In genomic region chr12:6874007-6874368, GRCh38 we compare ENCODE assay signal across 8 cellular contexts. TPM values are rescaled to one million over a fixed set of nuclear protein-coding genes. Genes with fewer than 3 reads are reported as not detected.
A peak's percentile ranks its signal among the peaks of the same experiment; 100 is the strongest.
DNase-seq lines count a peak whose midpoint lies in the region; ATAC-seq and TF ChIP-seq lines count a peak whose summit lies in the region.
"Not testable (repeated sequence)": the region's sequence is repeated elsewhere in the genome, so short reads cannot be mapped to it uniquely, and the experiment has no call there.

No MANE protein-coding gene starts in this region.

- TF ChIP-seq CTCF in AG04449 (IDR thresholded peaks at IDR 0.05; ENCODE audit: insufficient read depth, low read length, missing control alignments); HCT116 (IDR thresholded peaks at IDR 0.05 in 2 of 3, conservative IDR thresholded peaks at IDR 0.05 in 1 of 3; ENCODE audit: borderline replicate concordance in 1 of 3, insufficient read depth in 1 of 3, low read depth in 2 of 3, low read length in 2 of 3): not testable (repeated sequence)

- POLR2A ChIA-PET in AG04449 (lab: Yijun Ruan, JAX), result interaction anchor here (1.0 to 10.2 kb wide), 5 partner anchors 8 to 70 kb away, joined by 3 to 164 read pairs (median 9); partner anchors contain the start of genes C12orf57, CDCA3, ENO2 and RNU7-1
- POLR2A ChIA-PET in HCT116 (lab: Charles Lee), result interaction anchor here (10.9 kb wide), 1 partner anchor 22 kb away, joined by 186 read pairs; the partner anchor contains the start of genes CDCA3 and USP5

- H3K27ac ChIP-seq in HCT116 (ENCODE audit: low read depth, low read length) (peak overlapping the region; percentile 78), SJSA1 (peak overlapping the region; percentile 55)

- H3K27me3 Mint-ChIP-seq in activated naive CD8-positive, alpha-beta T cell; effector memory CD8-positive, alpha-beta T cell; natural killer cell treated with Interleukin-12 subunit alpha and Interleukin-12 subunit beta and Interleukin-15 and Interleukin-18, amount 100 ng/mL, for 72 hours; stimulated activated naive B cell treated with anti-CD40 and anti-IgM and Interleukin-4, amounts not matched to agents 10 μg/mL and 1 μg/mL and 100 μg/mL, for 72 hours: not testable (repeated sequence)

- RAD21 ChIA-PET in HCT116 (lab: Charles Lee; ENCODE audit: low non-redundant PET in 1 of 2, low total read pairs in 2 of 2, uncharacterized antibody in 2 of 2, unreplicated experiment in 2 of 2), result not testable (repeated sequence)

- peak overlapping the region; percentile 92 for H3K4me2 ChIP-seq in HCT116 (ENCODE audit: low read length)

- not testable (repeated sequence) for H3K36me3 Mint-ChIP-seq in activated naive CD8-positive, alpha-beta T cell
- peaks cover 31% of the 10 kb centered on the region for H3K36me3 Mint-ChIP-seq in effector memory CD8-positive, alpha-beta T cell (ENCODE audit: insufficient read depth)
- peaks cover 12% of the 10 kb centered on the region for H3K36me3 Mint-ChIP-seq in natural killer cell treated with Interleukin-12 subunit alpha and Interleukin-12 subunit beta and Interleukin-15 and Interleukin-18, amount 100 ng/mL, for 72 hours
- peaks cover 44 to 45% of the 10 kb centered on the region in 2 donors for H3K36me3 Mint-ChIP-seq in stimulated activated naive B cell treated with anti-CD40 and anti-IgM and Interleukin-4, amounts not matched to agents 10 μg/mL and 1 μg/mL and 100 μg/mL, for 72 hours

- H3K27ac Mint-ChIP-seq in activated naive CD8-positive, alpha-beta T cell, result peak overlapping the region; percentile 75
- peak overlapping the region; percentile 23 to 95 for H3K27ac Mint-ChIP-seq in effector memory CD8-positive, alpha-beta T cell
- H3K27ac Mint-ChIP-seq in natural killer cell treated with Interleukin-12 subunit alpha and Interleukin-12 subunit beta and Interleukin-15 and Interleukin-18, amount 100 ng/mL, for 72 hours, result peak overlapping the region; percentile 84 to 93
- peak overlapping the region; percentile 85 for H3K27ac Mint-ChIP-seq in stimulated activated naive B cell treated with anti-CD40 and anti-IgM and Interleukin-4, amounts not matched to agents 10 μg/mL and 1 μg/mL and 100 μg/mL, for 72 hours

- H3K4me1 ChIP-seq in HCT116 (ENCODE audit: control insufficient read depth in 1 of 2, insufficient read depth in 2 of 2, low read length in 2 of 2), result peaks cover 20 to 43% of the 10 kb centered on the region in 2 experiments
- peaks cover 33% of the 10 kb centered on the region for H3K4me1 ChIP-seq in SJSA1 (replicated peaks)
- not testable (repeated sequence) for H3K4me1 ChIP-seq in iPS-15b (ENCODE audit: control insufficient read depth, insufficient read depth, low read length)

- peaks cover 40% of the 10 kb centered on the region for H3K4me1 Mint-ChIP-seq in activated naive CD8-positive, alpha-beta T cell (ENCODE audit: low read depth)
- peaks cover 35 to 38% of the 10 kb centered on the region in 2 donors for H3K4me1 Mint-ChIP-seq in effector memory CD8-positive, alpha-beta T cell (ENCODE audit: low read depth in 2 of 2)
- H3K4me1 Mint-ChIP-seq in natural killer cell treated with Interleukin-12 subunit alpha and Interleukin-12 subunit beta and Interleukin-15 and Interleukin-18, amount 100 ng/mL, for 72 hours (ENCODE audit: low read depth in 2 of 2), result peaks cover 44 to 50% of the 10 kb centered on the region in 2 donors
- H3K4me1 Mint-ChIP-seq in stimulated activated naive B cell treated with anti-CD40 and anti-IgM and Interleukin-4, amounts not matched to agents 10 μg/mL and 1 μg/mL and 100 μg/mL, for 72 hours, result peaks cover 36 to 50% of the 10 kb centered on the region in 2 donors

- not testable (repeated sequence) for DNase-seq in AG04449 (ENCODE audit: low read depth, low spot score); HCT116 (ENCODE audit: low read depth, low spot score); SJSA1 (ENCODE audit: low read depth in 1 of 2, low spot score in 2 of 2); effector memory CD8-positive, alpha-beta T cell; stimulated activated naive B cell treated with anti-CD40 and anti-IgM and Interleukin-4, amounts not matched to agents 10 μg/mL and 1 μg/mL and 100 μg/mL, for 72 hours
- DNase-seq in natural killer cell treated with Interleukin-12 subunit alpha and Interleukin-12 subunit beta and Interleukin-15 and Interleukin-18, amount 100 ng/mL, for 72 hours (ENCODE audit: low spot score), result peak; percentile 8

- H2AFZ ChIP-seq in HCT116 (ENCODE audit: low read depth, low read length, poor library complexity, severe bottlenecking), result not testable (repeated sequence)

- intact Hi-C loops in HCT116 (cut with micrococcal nuclease), result loop anchor here (5.0 kb wide), 2 partner anchors 53 to 763 kb away; partner anchors contain the start of gene ATN1

- peak overlapping the region; percentile 86 for H3K9ac ChIP-seq in HCT116 (ENCODE audit: low read length)
- H3K9ac ChIP-seq in iPS-15b (ENCODE audit: low read depth, low read length), result not testable (repeated sequence)

- peaks cover 37% of the 10 kb centered on the region for H3K79me2 ChIP-seq in HCT116 (ENCODE audit: insufficient read depth, low read length)

- CTCF ChIA-PET in AG04449 (lab: Yijun Ruan, JAX) (interaction anchor here (0.8 to 3.5 kb wide), 4 partner anchors 18 to 64 kb away, joined by 3 to 16 read pairs (median 7); no protein-coding TSS in a partner anchor), HCT116 (lab: Charles Lee) (interaction anchor here (3.4 to 4.1 kb wide), 2 partner anchors 18 to 52 kb away, joined by 30 read pairs; no protein-coding TSS in a partner anchor)

- H3K9me3 Mint-ChIP-seq in activated naive CD8-positive, alpha-beta T cell (ENCODE audit: low read depth); effector memory CD8-positive, alpha-beta T cell; natural killer cell treated with Interleukin-12 subunit alpha and Interleukin-12 subunit beta and Interleukin-15 and Interleukin-18, amount 100 ng/mL, for 72 hours; stimulated activated naive B cell treated with anti-CD40 and anti-IgM and Interleukin-4, amounts not matched to agents 10 μg/mL and 1 μg/mL and 100 μg/mL, for 72 hours: not testable (repeated sequence)

- H3K27me3 ChIP-seq in HCT116 (ENCODE audit: insufficient read depth, low read length); SJSA1 (replicated peaks); iPS-15b (ENCODE audit: control insufficient read depth, insufficient read depth, low read length): not testable (repeated sequence)

- ATAC-seq in HCT116; effector memory CD8-positive, alpha-beta T cell (replicated peaks); natural killer cell treated with Interleukin-12 subunit alpha and Interleukin-12 subunit beta and Interleukin-15 and Interleukin-18, amount 100 ng/mL, for 72 hours; stimulated activated naive B cell treated with anti-CD40 and anti-IgM and Interleukin-4, amounts not matched to agents 10 μg/mL and 1 μg/mL and 100 μg/mL, for 72 hours (replicated peaks): not testable (repeated sequence)

- TF ChIP-seq RAD21 in HCT116 (IDR thresholded peaks at IDR 0.05; ENCODE audit: low read depth), result not testable (repeated sequence)

- BruUV-seq in HCT116 (replicated peaks; lab: Mats Ljungman, UMichigan), result not testable (repeated sequence)

- H4K20me1 ChIP-seq in HCT116 (ENCODE audit: insufficient read depth), result not testable (repeated sequence)

- not testable (repeated sequence) for H3K9me3 ChIP-seq in HCT116 (ENCODE audit: control insufficient read depth in 1 of 2, insufficient read depth in 1 of 2, low read depth in 1 of 2, low read length in 2 of 2); SJSA1 (replicated peaks); iPS-15b (ENCODE audit: control insufficient read depth, insufficient read depth, low read length)

- H3K4me3 Mint-ChIP-seq in activated naive CD8-positive, alpha-beta T cell, result peak overlapping the region; percentile 83
- peak overlapping the region; percentile 94 to 95 for H3K4me3 Mint-ChIP-seq in effector memory CD8-positive, alpha-beta T cell
- H3K4me3 Mint-ChIP-seq in natural killer cell treated with Interleukin-12 subunit alpha and Interleukin-12 subunit beta and Interleukin-15 and Interleukin-18, amount 100 ng/mL, for 72 hours, result peak overlapping the region; percentile 94
- peak overlapping the region; percentile 89 to 100 for H3K4me3 Mint-ChIP-seq in stimulated activated naive B cell treated with anti-CD40 and anti-IgM and Interleukin-4, amounts not matched to agents 10 μg/mL and 1 μg/mL and 100 μg/mL, for 72 hours

- not testable (repeated sequence) for H3K9me2 ChIP-seq in HCT116 (ENCODE audit: insufficient read depth)

- H3K4me3 ChIP-seq in AG04449 (ENCODE audit: low read depth, low read length), result peak overlapping the region; percentile 78
- H3K4me3 ChIP-seq in HCT116 (replicated peaks in 1 of 2; ENCODE audit: low read depth in 1 of 2, low read length in 2 of 2), result peak overlapping the region; percentile 73 to 92
- peak overlapping the region; percentile 51 for H3K4me3 ChIP-seq in SJSA1
- peak overlapping the region; percentile 55 for H3K4me3 ChIP-seq in iPS-15b (ENCODE audit: low read depth, low read length)

- TF ChIP-seq POLR2A in HCT116 (IDR thresholded peaks at IDR 0.05; ENCODE audit: borderline replicate concordance, extremely low read depth, insufficient read depth, insufficient read length), result not testable (repeated sequence)

- peaks cover 8 to 28% of the 10 kb centered on the region in 2 experiments; a peak in 3 of 4 replicates for H3K36me3 ChIP-seq in HCT116 (ENCODE audit: control insufficient read depth in 1 of 2, insufficient read depth in 2 of 2, low read length in 2 of 2)
- H3K36me3 ChIP-seq in SJSA1, result peaks cover 59% of the 10 kb centered on the region
- peaks cover 33% of the 10 kb centered on the region for H3K36me3 ChIP-seq in iPS-15b (ENCODE audit: control insufficient read depth, insufficient read depth, low read length)

RNA-seq across cellular contexts. Expression of gene SPSB2, which starts 0.9 kb away (rescaled TPM):
- total RNA-seq in HCT116 (2021; ENCODE audit: unreplicated experiment), result 10.0 TPM
- polyA plus RNA-seq in HCT116 (2012), result 7.6 and 9.8 TPM in 2 replicates
- total RNA-seq in SJSA1 (2014; rRNA removed; shearing (Covaris generic)), result 14.1 and 16.2 TPM in 2 replicates
- total RNA-seq in natural killer cell treated with Interleukin-12 subunit alpha and Interleukin-12 subunit beta and Interleukin-15 and Interleukin-18, amount 100 ng/mL, for 72 hours, result 1 to 10 TPM; 6.0 to 6.9 TPM

RNA-seq across cellular contexts. Expression of gene TPI1, which starts 6.7 kb away (rescaled TPM):
- total RNA-seq in HCT116 (2021; ENCODE audit: unreplicated experiment), result 1,068 TPM
- polyA plus RNA-seq in HCT116 (2012), result 1,589 and 1,878 TPM in 2 replicates
- 1,911 and 2,129 TPM in 2 replicates for total RNA-seq in SJSA1 (2014; rRNA removed; shearing (Covaris generic))
- total RNA-seq in natural killer cell treated with Interleukin-12 subunit alpha and Interleukin-12 subunit beta and Interleukin-15 and Interleukin-18, amount 100 ng/mL, for 72 hours, result 1,000 to 10,000 TPM; 1,157 to 1,903 TPM

RNA-seq across cellular contexts. Expression of gene USP5, which starts 22.0 kb away (rescaled TPM):
- total RNA-seq in HCT116 (2021; ENCODE audit: unreplicated experiment), result 175 TPM
- polyA plus RNA-seq in HCT116 (2012), result 76.8 and 88.7 TPM in 2 replicates
- total RNA-seq in SJSA1 (2014; rRNA removed; shearing (Covaris generic)), result 121 and 150 TPM in 2 replicates
- total RNA-seq in natural killer cell treated with Interleukin-12 subunit alpha and Interleukin-12 subunit beta and Interleukin-15 and Interleukin-18, amount 100 ng/mL, for 72 hours, result 100 to 1,000 TPM in 1 of 2 donors, 10 to 100 TPM in 1; 91.7 to 105 TPM

RNA-seq across cellular contexts. Expression of gene CDCA3, which starts 22.9 kb away (rescaled TPM):
- 63.0 TPM for total RNA-seq in HCT116 (2021; ENCODE audit: unreplicated experiment)
- polyA plus RNA-seq in HCT116 (2012), result 72.5 and 92.7 TPM in 2 replicates
- total RNA-seq in SJSA1 (2014; rRNA removed; shearing (Covaris generic)), result 143 and 156 TPM in 2 replicates
- 100 to 1,000 TPM in 1 of 2 donors, 10 to 100 TPM in 1; 40.7 to 105 TPM for total RNA-seq in natural killer cell treated with Interleukin-12 subunit alpha and Interleukin-12 subunit beta and Interleukin-15 and Interleukin-18, amount 100 ng/mL, for 72 hours

RNA-seq across cellular contexts. Expression of gene LRRC23, which starts 30.6 kb away (rescaled TPM):
- total RNA-seq in HCT116 (2021; ENCODE audit: unreplicated experiment), result 8.0 TPM
- 11.4 TPM in 2 replicates for polyA plus RNA-seq in HCT116 (2012)
- total RNA-seq in SJSA1 (2014; rRNA removed; shearing (Covaris generic)), result 12.2 and 20.0 TPM in 2 replicates
- total RNA-seq in natural killer cell treated with Interleukin-12 subunit alpha and Interleukin-12 subunit beta and Interleukin-15 and Interleukin-18, amount 100 ng/mL, for 72 hours, result 1 to 10 TPM; 3.2 to 7.1 TPM
